ENCODE assay signal across 8 cellular contexts in genomic region chr7:87154569-87154968, GRCh38. TPM values are rescaled to one million over a fixed set of nuclear protein-coding genes. Genes with fewer than 3 reads are reported as not detected.
A peak's percentile ranks its signal among the peaks of the same experiment; 100 is the strongest.
DNase-seq lines count a peak whose midpoint lies in the region; ATAC-seq and TF ChIP-seq lines count a peak whose summit lies in the region.

No MANE protein-coding gene starts in this region.

- no peak for TF ChIP-seq CTCF in DND-41 (IDR thresholded peaks at IDR 0.05; ENCODE audit: borderline replicate concordance, extremely low read depth, low read length, poor library complexity, severe bottlenecking)
- no peak for TF ChIP-seq CTCF in OCI-LY3 (IDR thresholded peaks at IDR 0.05; ENCODE audit: low read depth, low read length)
- TF ChIP-seq CTCF in progenitor cell of endocrine pancreas (IDR thresholded peaks at IDR 0.05; ENCODE audit: unreplicated experiment): no peak

- H3K4me2 ChIP-seq in DND-41 (ENCODE audit: insufficient read depth, low read length) (peak overlapping the region; percentile 82), OCI-LY3 (ENCODE audit: low read length) (peak overlapping the region; percentile 88)

- H3K27me3 ChIP-seq in DND-41 (ENCODE audit: insufficient read depth, low read length, poor library complexity): no peaks in the 10 kb centered on the region
- no peaks in the 10 kb centered on the region for H3K27me3 ChIP-seq in OCI-LY3 (ENCODE audit: low read depth, low read length)
- no peaks in the 10 kb centered on the region for H3K27me3 ChIP-seq in endocrine pancreas (ENCODE audit: control insufficient read depth, insufficient read depth, low read length)

- H3K9me3 Mint-ChIP-seq in progenitor cell of endocrine pancreas (ENCODE audit: low read depth): no peaks in the 10 kb centered on the region

- peak overlapping the region; percentile 94 for H3K4me3 Mint-ChIP-seq in progenitor cell of endocrine pancreas (ENCODE audit: low read depth)

- peak overlapping the region; percentile 94; the same call in 1 of the 2 replicates for H3K27ac ChIP-seq in DND-41 (ENCODE audit: low read length)
- H3K27ac ChIP-seq in OCI-LY3 (ENCODE audit: low read length): no peak overlapping the region

- H3K36me3 Mint-ChIP-seq in progenitor cell of endocrine pancreas (ENCODE audit: insufficient read depth): peaks cover 3% of the 10 kb centered on the region

- H3K79me2 ChIP-seq in DND-41 (ENCODE audit: insufficient read depth, low read length) (peaks cover 76% of the 10 kb centered on the region), OCI-LY3 (ENCODE audit: low read length) (peaks cover 73% of the 10 kb centered on the region)

- H3K27me3 Mint-ChIP-seq in progenitor cell of endocrine pancreas: no peaks in the 10 kb centered on the region

- H3K4me3 ChIP-seq in DND-41 (ENCODE audit: low read depth in 1 of 2, low read length in 2 of 2) (peak overlapping the region; percentile 81 to 96; a peak in 3 of 4 replicates), OCI-LY3 (ENCODE audit: low read length) (peak overlapping the region; percentile 88), endocrine pancreas (ENCODE audit: control insufficient read depth, insufficient read depth, low read length) (peak overlapping the region; percentile 99)

- H3K9me3 ChIP-seq in DND-41 (ENCODE audit: insufficient read depth, low read length, severe bottlenecking) (no peaks in the 10 kb centered on the region), OCI-LY3 (ENCODE audit: insufficient read depth, low read length) (no peaks in the 10 kb centered on the region), endocrine pancreas (ENCODE audit: control insufficient read depth, low read length) (no peaks in the 10 kb centered on the region)

- H3K4me1 ChIP-seq in DND-41 (ENCODE audit: insufficient read depth, low read length) (peaks cover 46% of the 10 kb centered on the region), OCI-LY3 (ENCODE audit: low read length) (peaks cover 32% of the 10 kb centered on the region), endocrine pancreas (ENCODE audit: control insufficient read depth, insufficient read depth, low read length) (peaks cover 45% of the 10 kb centered on the region)

- H2AFZ ChIP-seq in DND-41 (ENCODE audit: low read depth, low read length) (no peak overlapping the region), OCI-LY3 (ENCODE audit: low read depth, low read length) (no peak overlapping the region)

- DNase-seq in DND-41 (no peak), progenitor cell of endocrine pancreas (ENCODE audit: low spot score, unreplicated experiment) (no peak), pons (ENCODE audit: low spot score) (no peak), NCI-H2029 treated with DMSO at 0.1 percent for 48 hours (lab: John Stamatoyannopoulos, UW) (no peak)

- H3K27ac Mint-ChIP-seq in progenitor cell of endocrine pancreas: peak overlapping the region; percentile 99

- no peak for ATAC-seq in DND-41 (ENCODE audit: insufficient read depth, low read depth)
- no peak for ATAC-seq in GM19395 (IDR thresholded peaks at IDR 0.05; ENCODE audit: unreplicated experiment)
- ATAC-seq in GM19351 (IDR thresholded peaks at IDR 0.05; ENCODE audit: unreplicated experiment): no peak

- H4K20me1 ChIP-seq in DND-41 (ENCODE audit: insufficient read depth, low read length) (peaks cover 49% of the 10 kb centered on the region; the same call in 1 of the 2 replicates), OCI-LY3 (ENCODE audit: insufficient read depth, low read length) (peaks cover 62% of the 10 kb centered on the region)

- peaks cover 31% of the 10 kb centered on the region for H3K36me3 ChIP-seq in DND-41 (ENCODE audit: insufficient read depth, low read length)
- peaks cover 2% of the 10 kb centered on the region for H3K36me3 ChIP-seq in OCI-LY3 (replicated peaks; ENCODE audit: low read depth, low read length)
- H3K36me3 ChIP-seq in endocrine pancreas (ENCODE audit: control insufficient read depth, insufficient read depth, low read length): no peaks in the 10 kb centered on the region

- peak overlapping the region; percentile 100 for H3K9ac ChIP-seq in DND-41 (ENCODE audit: low read depth, low read length)
- peak overlapping the region; percentile 91; the same call in 1 of the 2 replicates for H3K9ac ChIP-seq in OCI-LY3 (ENCODE audit: low read length)
- H3K9ac ChIP-seq in endocrine pancreas (ENCODE audit: control insufficient read depth, insufficient read depth, low read length): no peak overlapping the region

- H3K4me1 Mint-ChIP-seq in progenitor cell of endocrine pancreas (ENCODE audit: low read depth): peaks cover 31% of the 10 kb centered on the region

RNA-seq across cellular contexts. Expression of gene DMTF1, which starts 2.3 kb away (rescaled TPM):
- 180 and 192 TPM in 2 replicates for total RNA-seq in progenitor cell of endocrine pancreas
